34 cellular contexts compared by ENCODE assay signal in genomic region chr2:130977461-130978050, GRCh38.
"Had no signal": no experiment of that assay in that cellular context is flagged by ENCODE, and none has a peak within 500 bp of the region (broad histone marks: within the 10 kb centered on the region; RNA-seq: fewer than 3 reads in every experiment).

No MANE protein-coding gene starts in this region.

- FAIRE-seq: TTC549 had no signal

- H3K4me3 Mint-ChIP-seq: activated B cell treated with CpG ODN at 0.5 μM for 24 hours; activated CD4-positive, alpha-beta memory T cell treated with anti-CD3 and anti-CD28 coated beads, Interleukin-2, amount 10 ng/mL, durations not matched to agents 7 days and 5 days; activated CD4-positive, alpha-beta T cell treated with anti-CD3 and anti-CD28 coated beads, Interleukin-2, amount 10 ng/mL, durations not matched to agents 24 days and 14 days; activated CD8-positive, alpha-beta memory T cell treated with anti-CD3 and anti-CD28 coated beads, Interleukin-2, amount 10 ng/mL, durations not matched to agents 7 days and 5 days; activated CD8-positive, alpha-beta T cell treated with anti-CD3 and anti-CD28 coated beads, Interleukin-2, amount 10 ng/mL, durations not matched to agents 7 days and 5 days; activated naive CD4-positive, alpha-beta T cell treated with anti-CD3 and anti-CD28 coated beads, Interleukin-2, amount 10 ng/mL, durations not matched to agents 7 days and 5 days; activated naive CD4-positive, alpha-beta T cell treated with anti-CD3 and anti-CD28 coated beads, Interleukin-2, amount 50 U/mL, for 24 hours; activated naive CD8-positive, alpha-beta T cell; activated naive CD8-positive, alpha-beta T cell treated with anti-CD3 and anti-CD28 coated beads, Interleukin-2, amount 10 ng/mL, durations not matched to agents 7 days and 5 days; activated naive CD8-positive, alpha-beta T cell treated with anti-CD3 and anti-CD28 coated beads, Interleukin-2, amount 50 U/mL, for 24 hours; activated T-cell treated with anti-CD3 and anti-CD28 coated beads, Interleukin-2, amount 50 U/mL, for 24 hours; brain; T-helper 1 cell treated with Interleukin-12 subunit alpha and Interleukin-12 subunit beta and Interleukin-4 antibody, amounts not matched to agents 30 μg/mL and 1 μg/mL, for 36 hours; T-helper 2 cell treated with Interferon-gamma antibody and Interleukin-4, amounts not matched to agents 5 μg/mL and 100 μg/mL, for 36 hours had no signal

- H3K36me3 ChIP-seq: ascending aorta had no signal

- DNase-seq: activated B cell treated with CpG ODN at 0.5 μM for 24 hours; activated CD4-positive, alpha-beta memory T cell treated with anti-CD3 and anti-CD28 coated beads, Interleukin-2, amount 10 ng/mL, durations not matched to agents 7 days and 5 days; activated CD4-positive, alpha-beta T cell treated with anti-CD3 and anti-CD28 coated beads for 4 hours; activated CD4-positive, alpha-beta T cell treated with anti-CD3 and anti-CD28 coated beads, Interleukin-2, amount 10 ng/mL, durations not matched to agents 24 days and 14 days; activated CD4-positive, alpha-beta T cell treated with anti-CD3 and anti-CD28 coated beads, Interleukin-2, amount 50 U/mL, for 1 hour; activated CD4-positive, alpha-beta T cell treated with anti-CD3 and anti-CD28 coated beads, Interleukin-2, amount 50 U/mL, for 4 hours; activated CD4-positive, CD25-positive, alpha-beta regulatory T cell treated with anti-CD3 and anti-CD28 coated beads, Interleukin-2, amount 50 U/mL, for 72 hours; activated CD8-positive, alpha-beta memory T cell treated with anti-CD3 and anti-CD28 coated beads for 24 hours; activated CD8-positive, alpha-beta memory T cell treated with anti-CD3 and anti-CD28 coated beads, Interleukin-2, amount 10 ng/mL, durations not matched to agents 7 days and 5 days; activated CD8-positive, alpha-beta memory T cell treated with anti-CD3 and anti-CD28 coated beads, Interleukin-2, amount 50 U/mL, for 48 hours; activated CD8-positive, alpha-beta T cell treated with anti-CD3 and anti-CD28 coated beads, Interleukin-2, amount 10 ng/mL, durations not matched to agents 7 days and 5 days; activated effector memory CD4-positive, alpha-beta T cell treated with Interleukin-2 at 50 U/mL for 16 hours; activated gamma-delta T cell; activated naive CD4-positive, alpha-beta T cell treated with anti-CD3 and anti-CD28 coated beads, Interleukin-2, amount 10 ng/mL, durations not matched to agents 7 days and 5 days; activated naive CD4-positive, alpha-beta T cell treated with Interleukin-2 at 50 U/mL for 16 hours; activated naive CD8-positive, alpha-beta T cell treated with anti-CD3 and anti-CD28 coated beads, Interleukin-2, amount 10 ng/mL, durations not matched to agents 7 days and 5 days; activated naive CD8-positive, alpha-beta T cell treated with anti-CD3 and anti-CD28 coated beads, Interleukin-2, amount 50 U/mL, for 24 hours; activated T-cell treated with anti-CD3 and anti-CD28 coated beads, Interleukin-2, amount 50 U/mL, for 24 hours; activated T-cell treated with anti-CD3 and anti-CD28 coated beads, Interleukin-2, amount 50 U/mL, for 48 hours; amygdala; anterior cingulate cortex; central memory CD4-positive, alpha-beta T cell; T-helper 1 cell; T-helper 2 cell; T-helper 9 cell had no signal

- H3K4me3 ChIP-seq: ascending aorta had no signal

- H3K36me3 Mint-ChIP-seq: activated CD8-positive, alpha-beta memory T cell treated with anti-CD3 and anti-CD28 coated beads, Interleukin-2, amount 10 ng/mL, durations not matched to agents 7 days and 5 days; activated naive CD4-positive, alpha-beta T cell treated with anti-CD3 and anti-CD28 coated beads, Interleukin-2, amount 10 ng/mL, durations not matched to agents 7 days and 5 days; activated naive CD4-positive, alpha-beta T cell treated with anti-CD3 and anti-CD28 coated beads, Interleukin-2, amount 50 U/mL, for 24 hours; activated naive CD8-positive, alpha-beta T cell; activated naive CD8-positive, alpha-beta T cell treated with anti-CD3 and anti-CD28 coated beads, Interleukin-2, amount 10 ng/mL, durations not matched to agents 7 days and 5 days; brain had no signal

- H3K27me3 Mint-ChIP-seq: activated B cell treated with CpG ODN at 0.5 μM for 24 hours; activated naive CD4-positive, alpha-beta T cell treated with anti-CD3 and anti-CD28 coated beads, Interleukin-2, amount 50 U/mL, for 24 hours; activated naive CD8-positive, alpha-beta T cell; activated T-cell treated with anti-CD3 and anti-CD28 coated beads, Interleukin-2, amount 50 U/mL, for 24 hours; brain had no signal

- H3K27ac ChIP-seq: ascending aorta, VCaP had no signal

- H3K27me3 ChIP-seq: ascending aorta had no signal

- H3K4me1 Mint-ChIP-seq: activated B cell treated with CpG ODN at 0.5 μM for 24 hours; activated naive CD4-positive, alpha-beta T cell treated with anti-CD3 and anti-CD28 coated beads, Interleukin-2, amount 50 U/mL, for 24 hours; brain had no signal

- ATAC-seq: activated CD8-positive, alpha-beta memory T cell treated with anti-CD3 and anti-CD28 coated beads, Interleukin-2, amount 10 ng/mL, durations not matched to agents 7 days and 5 days; activated CD8-positive, alpha-beta T cell treated with anti-CD3 and anti-CD28 coated beads, Interleukin-2, amount 10 ng/mL, durations not matched to agents 7 days and 5 days; activated naive CD8-positive, alpha-beta T cell treated with anti-CD3 and anti-CD28 coated beads, Interleukin-2, amount 50 U/mL, for 24 hours had no signal

- H3K4me1 ChIP-seq: ascending aorta had no signal

- H3K27ac Mint-ChIP-seq: activated B cell treated with CpG ODN at 0.5 μM for 24 hours; activated CD4-positive, alpha-beta memory T cell treated with anti-CD3 and anti-CD28 coated beads, Interleukin-2, amount 10 ng/mL, durations not matched to agents 7 days and 5 days; activated CD4-positive, alpha-beta T cell treated with anti-CD3 and anti-CD28 coated beads, Interleukin-2, amount 10 ng/mL, durations not matched to agents 24 days and 14 days; activated CD8-positive, alpha-beta memory T cell treated with anti-CD3 and anti-CD28 coated beads, Interleukin-2, amount 10 ng/mL, durations not matched to agents 7 days and 5 days; activated CD8-positive, alpha-beta T cell treated with anti-CD3 and anti-CD28 coated beads, Interleukin-2, amount 10 ng/mL, durations not matched to agents 7 days and 5 days; activated naive CD4-positive, alpha-beta T cell treated with anti-CD3 and anti-CD28 coated beads, Interleukin-2, amount 10 ng/mL, durations not matched to agents 7 days and 5 days; activated naive CD4-positive, alpha-beta T cell treated with anti-CD3 and anti-CD28 coated beads, Interleukin-2, amount 50 U/mL, for 24 hours; activated naive CD8-positive, alpha-beta T cell; activated naive CD8-positive, alpha-beta T cell treated with anti-CD3 and anti-CD28 coated beads, Interleukin-2, amount 10 ng/mL, durations not matched to agents 7 days and 5 days; activated naive CD8-positive, alpha-beta T cell treated with anti-CD3 and anti-CD28 coated beads, Interleukin-2, amount 50 U/mL, for 24 hours; activated T-cell treated with anti-CD3 and anti-CD28 coated beads, Interleukin-2, amount 50 U/mL, for 24 hours; activated T-helper 2 cell treated with anti-CD3 and anti-CD28 coated beads, Interferon-gamma antibody, Interleukin-2, Interleukin-4, amounts not matched to agents 10 μg/mL and 5 μg/mL and 100 μg/mL, durations not matched to agents 14 hours and 24 hours and 36 hours; brain; T-helper 1 cell treated with Interleukin-12 subunit alpha and Interleukin-12 subunit beta and Interleukin-4 antibody, amounts not matched to agents 30 μg/mL and 1 μg/mL, for 36 hours; T-helper 2 cell treated with Interferon-gamma antibody and Interleukin-4, amounts not matched to agents 5 μg/mL and 100 μg/mL, for 36 hours had no signal

- H3K9me3 Mint-ChIP-seq: activated CD4-positive, alpha-beta T cell treated with anti-CD3 and anti-CD28 coated beads, Interleukin-2, amount 10 ng/mL, durations not matched to agents 24 days and 14 days; activated naive CD4-positive, alpha-beta T cell treated with anti-CD3 and anti-CD28 coated beads, Interleukin-2, amount 50 U/mL, for 24 hours; activated naive CD8-positive, alpha-beta T cell treated with anti-CD3 and anti-CD28 coated beads, Interleukin-2, amount 10 ng/mL, durations not matched to agents 7 days and 5 days; activated naive CD8-positive, alpha-beta T cell treated with anti-CD3 and anti-CD28 coated beads, Interleukin-2, amount 50 U/mL, for 24 hours; activated T-cell treated with anti-CD3 and anti-CD28 coated beads, Interleukin-2, amount 50 U/mL, for 24 hours; activated T-helper 2 cell treated with anti-CD3 and anti-CD28 coated beads, Interferon-gamma antibody, Interleukin-2, Interleukin-4, amounts not matched to agents 10 μg/mL and 5 μg/mL and 100 μg/mL, durations not matched to agents 14 hours and 24 hours and 36 hours; T-helper 2 cell treated with Interferon-gamma antibody and Interleukin-4, amounts not matched to agents 5 μg/mL and 100 μg/mL, for 36 hours had no signal
